ENCODE assay signal across 17 cellular contexts in the genomic region with DNA sequence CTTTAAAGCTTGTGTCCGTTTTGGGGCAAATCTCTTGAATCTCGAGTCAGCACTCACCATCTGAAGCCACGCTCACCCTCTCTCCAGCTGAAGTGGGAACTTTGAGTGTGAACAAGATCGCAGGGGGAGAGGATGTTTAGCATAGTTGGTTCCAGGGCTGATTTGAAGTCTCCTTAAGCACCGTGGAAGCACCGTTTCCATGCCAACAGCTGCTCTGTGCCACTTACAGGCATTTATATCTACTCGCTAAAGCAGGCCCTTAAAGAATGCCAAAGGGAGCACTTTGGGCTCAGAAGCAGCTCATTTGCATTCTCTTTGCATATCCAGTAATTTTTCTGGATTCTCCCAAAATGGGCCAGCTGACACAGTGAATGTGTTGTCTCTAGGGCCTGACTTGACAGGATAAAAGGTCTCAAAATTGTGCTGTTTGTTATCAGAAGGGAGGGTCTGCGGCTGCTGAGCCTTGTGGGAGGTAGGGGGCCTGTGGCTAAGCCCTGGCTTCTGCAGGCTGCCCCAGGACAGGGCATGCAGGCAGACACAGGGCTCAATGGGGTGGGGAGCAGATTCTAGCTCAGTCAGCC.
DNase-seq lines count a peak whose midpoint lies in the region; ATAC-seq and TF ChIP-seq lines count a peak whose summit lies in the region.
"Had no signal": no experiment of that assay in that cellular context is flagged by ENCODE, and none has a peak within 500 bp of the region (broad histone marks: within the 10 kb centered on the region; RNA-seq: fewer than 3 reads in every experiment).

No MANE protein-coding gene starts in this region.

- H3K9me3 Mint-ChIP-seq in WTC11: peaks cover 5% of the 10 kb centered on the region
- peaks cover 4% of the 10 kb centered on the region for H3K9me3 Mint-ChIP-seq in activated CD8-positive, alpha-beta T cell treated with anti-CD3 and anti-CD28 coated beads for 36 hours

- H3K27me3 Mint-ChIP-seq in WTC11 (ENCODE audit: low read depth): no peaks in the 10 kb centered on the region; the same call in 1 of the 2 replicates
- peaks cover 5% of the 10 kb centered on the region for H3K27me3 Mint-ChIP-seq in activated CD8-positive, alpha-beta T cell treated with anti-CD3 and anti-CD28 coated beads for 36 hours

- H3K4me3 Mint-ChIP-seq in WTC11: no peak overlapping the region
- H3K4me3 Mint-ChIP-seq in activated CD8-positive, alpha-beta T cell treated with anti-CD3 and anti-CD28 coated beads for 36 hours: no peak overlapping the region
- H3K4me3 Mint-ChIP-seq: CD8-positive, alpha-beta memory T cell had no signal

- H3K27ac Mint-ChIP-seq in WTC11: no peak overlapping the region
- H3K27ac Mint-ChIP-seq in activated CD8-positive, alpha-beta T cell treated with anti-CD3 and anti-CD28 coated beads for 36 hours: no peak overlapping the region
- H3K27ac Mint-ChIP-seq: CD8-positive, alpha-beta memory T cell had no signal

- TF ChIP-seq CTCF in WTC11 (IDR thresholded peaks at IDR 0.05): no peak
- TF ChIP-seq CTCF in activated CD8-positive, alpha-beta T cell treated with anti-CD3 and anti-CD28 coated beads for 36 hours (IDR thresholded peaks at IDR 0.05): no peak

- ATAC-seq in WTC11: peak; percentile 21; the same call in 1 of the 2 replicates
- ATAC-seq in activated CD8-positive, alpha-beta T cell treated with anti-CD3 and anti-CD28 coated beads for 36 hours: no peak
- no peak for ATAC-seq in GM18517 (IDR thresholded peaks at IDR 0.05; ENCODE audit: unreplicated experiment)
- ATAC-seq: gastroesophageal sphincter had no signal

- CTCF ChIA-PET in WTC11 (lab: Charles Lee): interaction anchor here (0.8 to 3.8 kb wide), 5 partner anchors 9 to 193 kb away, joined by 3 to 21 read pairs (median 3); no protein-coding TSS in a partner anchor
- CTCF ChIA-PET in activated CD8-positive, alpha-beta T cell treated with anti-CD3 and anti-CD28 coated beads for 36 hours (lab: Charles Lee): interaction anchor here (1.4 kb wide), 1 partner anchor 198 kb away, joined by 3 read pairs; no protein-coding TSS in a partner anchor

- DNase-seq in G401 (ENCODE audit: low spot score): peak; percentile 7
- DNase-seq in WTC11 (ENCODE audit: low spot score): no peak
- DNase-seq in hippocampal formation (lab: John Stamatoyannopoulos, UW): peak; percentile 25 to 27
- DNase-seq in nucleus accumbens (lab: John Stamatoyannopoulos, UW): peak in 40 of 56 donors; percentile 1 to 76 (median 32)
- DNase-seq in activated CD4-positive, alpha-beta T cell treated with anti-CD3 and anti-CD28 coated beads, Interleukin-2, amount 50 U/mL, for 1 hour: no peak
- no peak for DNase-seq in activated CD8-positive, alpha-beta T cell treated with anti-CD3 and anti-CD28 coated beads for 36 hours
- no peak for DNase-seq in NCI-H345 (lab: John Stamatoyannopoulos, UW)
- DNase-seq: activated CD4-positive, CD25-positive, alpha-beta regulatory T cell treated with anti-CD3 and anti-CD28 coated beads, Interleukin-2, amount 50 U/mL, for 72 hours; activated CD8-positive, alpha-beta memory T cell treated with anti-CD3 and anti-CD28 coated beads, Interleukin-2, amount 50 U/mL, for 48 hours; activated naive CD4-positive, alpha-beta T cell; CD8-positive, alpha-beta memory T cell; EL; mammary epithelial cell; NCI-H2029 treated with DMSO at 0.1 percent for 48 hours; T-helper 9 cell had no signal

- intact Hi-C loops in activated CD8-positive, alpha-beta T cell treated with anti-CD3 and anti-CD28 coated beads for 36 hours (cut with micrococcal nuclease): no loop called here

- no peaks in the 10 kb centered on the region for H3K36me3 Mint-ChIP-seq in WTC11
- no peaks in the 10 kb centered on the region for H3K36me3 Mint-ChIP-seq in activated CD8-positive, alpha-beta T cell treated with anti-CD3 and anti-CD28 coated beads for 36 hours (ENCODE audit: low read depth)
- H3K36me3 Mint-ChIP-seq: CD8-positive, alpha-beta memory T cell had no signal

- in situ Hi-C loops in G401 (cut with HindIII; ENCODE audit: low sequenced_read_pairs): no loop called here

- POLR2A ChIA-PET in WTC11 (lab: Charles Lee): no interaction called here
- POLR2A ChIA-PET in activated CD8-positive, alpha-beta T cell treated with anti-CD3 and anti-CD28 coated beads for 36 hours (lab: Charles Lee): no interaction called here

- peaks cover 12% of the 10 kb centered on the region for H3K4me1 Mint-ChIP-seq in WTC11
- no peaks in the 10 kb centered on the region for H3K4me1 Mint-ChIP-seq in activated CD8-positive, alpha-beta T cell treated with anti-CD3 and anti-CD28 coated beads for 36 hours (ENCODE audit: low read depth)
- H3K4me1 Mint-ChIP-seq: CD8-positive, alpha-beta memory T cell had no signal

TF ChIP-seq in WTC11, 78 proteins besides CTCF, POLR2A, EP300 and RAD21:
- TF ChIP-seq MXD4 (CRISPR knock-in tag; IDR thresholded peaks at IDR 0.05; ENCODE audit: borderline replicate concordance) (no peak), TCF7 (CRISPR knock-in tag; IDR thresholded peaks at IDR 0.05; ENCODE audit: low read depth) (no peak), ZNF671 (CRISPR knock-in tag; IDR thresholded peaks at IDR 0.05) (no peak), GABPB1 (CRISPR knock-in tag; IDR thresholded peaks at IDR 0.05) (no peak), ZSCAN18 (CRISPR knock-in tag; IDR thresholded peaks at IDR 0.05) (no peak), NFE2L1 (CRISPR knock-in tag; IDR thresholded peaks at IDR 0.05) (no peak), SMAD3 (CRISPR knock-in tag; IDR thresholded peaks at IDR 0.05; ENCODE audit: borderline replicate concordance) (no peak), CREM (CRISPR knock-in tag; IDR thresholded peaks at IDR 0.05) (no peak), NR2C2 (CRISPR knock-in tag; IDR thresholded peaks at IDR 0.05) (no peak)
- TF ChIP-seq, protein P1, sequence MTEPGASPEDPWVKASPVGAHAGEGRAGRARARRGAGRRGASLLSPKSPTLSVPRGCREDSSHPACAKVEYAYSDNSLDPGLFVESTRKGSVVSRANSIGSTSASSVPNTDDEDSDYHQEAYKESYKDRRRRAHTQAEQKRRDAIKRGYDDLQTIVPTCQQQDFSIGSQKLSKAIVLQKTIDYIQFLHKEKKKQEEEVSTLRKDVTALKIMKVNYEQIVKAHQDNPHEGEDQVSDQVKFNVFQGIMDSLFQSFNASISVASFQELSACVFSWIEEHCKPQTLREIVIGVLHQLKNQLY (CRISPR knock-in tag; IDR thresholded peaks at IDR 0.05): no peak
- TF ChIP-seq, protein P2, sequence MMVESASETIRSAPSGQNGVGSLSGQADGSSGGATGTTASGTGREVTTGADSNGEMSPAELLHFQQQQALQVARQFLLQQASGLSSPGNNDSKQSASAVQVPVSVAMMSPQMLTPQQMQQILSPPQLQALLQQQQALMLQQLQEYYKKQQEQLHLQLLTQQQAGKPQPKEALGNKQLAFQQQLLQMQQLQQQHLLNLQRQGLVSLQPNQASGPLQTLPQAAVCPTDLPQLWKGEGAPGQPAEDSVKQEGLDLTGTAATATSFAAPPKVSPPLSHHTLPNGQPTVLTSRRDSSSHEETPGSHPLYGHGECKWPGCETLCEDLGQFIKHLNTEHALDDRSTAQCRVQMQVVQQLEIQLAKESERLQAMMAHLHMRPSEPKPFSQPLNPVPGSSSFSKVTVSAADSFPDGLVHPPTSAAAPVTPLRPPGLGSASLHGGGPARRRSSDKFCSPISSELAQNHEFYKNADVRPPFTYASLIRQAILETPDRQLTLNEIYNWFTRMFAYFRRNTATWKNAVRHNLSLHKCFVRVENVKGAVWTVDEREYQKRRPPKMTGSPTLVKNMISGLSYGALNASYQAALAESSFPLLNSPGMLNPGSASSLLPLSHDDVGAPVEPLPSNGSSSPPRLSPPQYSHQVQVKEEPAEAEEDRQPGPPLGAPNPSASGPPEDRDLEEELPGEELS (CRISPR knock-in tag; IDR thresholded peaks at IDR 0.05): no peak

Comparison
In these comparisons a context has a peak if more than half of its experiments do, and no peak if none do; other contexts are left out.
1. DNase-seq: peak in G401 (single experiment), hippocampal formation (2 of 2) and nucleus accumbens (40 of 56); none in WTC11 (single experiment), activated CD4-positive, alpha-beta T cell treated with anti-CD3 and anti-CD28 coated beads, Interleukin-2, amount 50 U/mL, for 1 hour (single experiment), activated CD8-positive, alpha-beta T cell treated with anti-CD3 and anti-CD28 coated beads for 36 hours (single experiment) and NCI-H345 (single experiment).